ENCODE assay signal across 30 cellular contexts in the genomic region with DNA sequence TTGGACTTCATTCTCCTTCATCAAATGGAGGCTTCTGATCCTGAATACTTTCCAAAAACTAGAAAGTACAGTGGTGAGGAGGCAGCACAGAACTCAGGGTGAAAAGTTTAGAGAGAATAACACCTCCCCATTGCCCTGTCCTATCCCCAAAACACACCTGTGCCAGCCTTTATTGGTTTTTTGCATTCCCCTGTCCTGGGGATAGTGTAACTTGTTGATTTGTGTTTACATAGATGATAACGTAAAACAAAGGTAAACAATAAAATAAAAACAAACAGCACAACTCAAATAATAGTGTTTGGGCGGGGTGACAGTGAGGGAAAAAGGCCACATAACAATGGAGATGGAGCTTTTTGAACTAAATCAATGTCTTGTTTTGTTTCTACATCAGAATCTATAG.
DNase-seq lines count a peak whose midpoint lies in the region; ATAC-seq and TF ChIP-seq lines count a peak whose summit lies in the region.
"Had no signal": no experiment of that assay in that cellular context is flagged by ENCODE, and none has a peak within 500 bp of the region (broad histone marks: within the 10 kb centered on the region; RNA-seq: fewer than 3 reads in every experiment).

No MANE protein-coding gene starts in this region.

- intact Hi-C loops in prostate gland (cut with DNase I), result no loop called here
- intact Hi-C loops in testis (cut with DNase I; ENCODE audit: low total_unique reads), result no loop called here

- ATAC-seq in GM19452 (IDR thresholded peaks at IDR 0.05; ENCODE audit: unreplicated experiment), result no peak
- ATAC-seq: A549; CD8-positive, alpha-beta T cell had no signal

- 36% methylated on average over 2 of the region's 2 CpGs for WGBS in prostate gland
- 60 to 76% methylated on average over 2 of the region's 2 CpGs for WGBS in testis, 2 donors

- H3K9me3 ChIP-seq in prostate gland, result no peaks in the 10 kb centered on the region
- no peaks in the 10 kb centered on the region for H3K9me3 ChIP-seq in testis
- H3K9me3 ChIP-seq: A549; BLaER1; BLaER1 treated with 17β-estradiol and CSF1 and Interleukin-3, amounts not matched to agents 10 nM and 100 nM; Caco-2 had no signal

- H3K4me3 ChIP-seq in LNCaP clone FGC (ENCODE audit: low read depth, low read length) (no peak overlapping the region), prostate gland (no peak overlapping the region), testis (no peak overlapping the region)
- H3K4me3 ChIP-seq: A549; BLaER1; BLaER1 treated with 17β-estradiol and CSF1 and Interleukin-3, amounts not matched to agents 10 nM and 100 nM had no signal

- DNase-seq in LNCaP clone FGC (ENCODE audit: low read depth) (peak; percentile 77), prostate gland (ENCODE audit: low spot score) (no peak), testis (no peak), NCI-H510A (lab: John Stamatoyannopoulos, UW) (no peak)
- DNase-seq: 8988T; ACHN; AML-193; BE2C; C1 segment of cervical spinal cord; Caco-2; Calu3; CD4-positive, alpha-beta memory T cell; CD4-positive, alpha-beta T cell; CD4-positive, CD25-positive, alpha-beta regulatory T cell; CD8-positive, alpha-beta memory T cell; CD8-positive, alpha-beta T cell; COR-L47; DMS 273 treated with DMSO at 0.1 percent for 48 hours; DMS153; DMS53; DMS79; DMS79 treated with DMSO at 0.1 percent for 48 hours; DND-41; EL had no signal

- H3K4me1 ChIP-seq in prostate gland (replicated peaks) (no peaks in the 10 kb centered on the region), testis (no peaks in the 10 kb centered on the region)
- H3K4me1 ChIP-seq: A549; BE2C; BLaER1; BLaER1 treated with 17β-estradiol and CSF1 and Interleukin-3, amounts not matched to agents 10 nM and 100 nM; Caco-2 had no signal

- no peaks in the 10 kb centered on the region for H3K27me3 ChIP-seq in prostate gland (replicated peaks; ENCODE audit: insufficient read depth)
- no peaks in the 10 kb centered on the region for H3K27me3 ChIP-seq in testis
- H3K27me3 ChIP-seq: BE2C; BLaER1; BLaER1 treated with 17β-estradiol and CSF1 and Interleukin-3, amounts not matched to agents 10 nM and 100 nM had no signal

- TF ChIP-seq CTCF in 22Rv1 (IDR thresholded peaks at IDR 0.05), result no peak
- TF ChIP-seq CTCF in LNCaP clone FGC (IDR thresholded peaks at IDR 0.05; ENCODE audit: control insufficient read depth, extremely low read depth, insufficient read depth), result no peak
- no peak for TF ChIP-seq CTCF in prostate gland (IDR thresholded peaks at IDR 0.05)
- TF ChIP-seq CTCF in testis (IDR thresholded peaks at IDR 0.05), result no peak

- H3K27ac ChIP-seq in 22Rv1 (peak overlapping the region; percentile 60), prostate gland (peak overlapping the region; percentile 25 to 65), testis (no peak overlapping the region)
- H3K27ac ChIP-seq: A549; BLaER1; BLaER1 treated with 17β-estradiol and CSF1 and Interleukin-3, amounts not matched to agents 10 nM and 100 nM; C4-2B had no signal

- TF ChIP-seq POLR2A in prostate gland (IDR thresholded peaks at IDR 0.05) (no peak), testis (IDR thresholded peaks at IDR 0.05) (no peak)

- no peaks in the 10 kb centered on the region for H3K36me3 ChIP-seq in prostate gland
- H3K36me3 ChIP-seq in testis (ENCODE audit: low read depth, missing control alignments), result no peaks in the 10 kb centered on the region
- H3K36me3 ChIP-seq: BE2C; BLaER1; BLaER1 treated with 17β-estradiol and CSF1 and Interleukin-3, amounts not matched to agents 10 nM and 100 nM had no signal

Comparison
In these comparisons a context has a peak if more than half of its experiments do, and no peak if none do; other contexts are left out.
1. H3K27ac ChIP-seq: peak in 22Rv1 (single experiment) and prostate gland (2 of 2); none in testis (0 of 2).